18 cellular contexts compared by ENCODE assay signal in the genomic region with DNA sequence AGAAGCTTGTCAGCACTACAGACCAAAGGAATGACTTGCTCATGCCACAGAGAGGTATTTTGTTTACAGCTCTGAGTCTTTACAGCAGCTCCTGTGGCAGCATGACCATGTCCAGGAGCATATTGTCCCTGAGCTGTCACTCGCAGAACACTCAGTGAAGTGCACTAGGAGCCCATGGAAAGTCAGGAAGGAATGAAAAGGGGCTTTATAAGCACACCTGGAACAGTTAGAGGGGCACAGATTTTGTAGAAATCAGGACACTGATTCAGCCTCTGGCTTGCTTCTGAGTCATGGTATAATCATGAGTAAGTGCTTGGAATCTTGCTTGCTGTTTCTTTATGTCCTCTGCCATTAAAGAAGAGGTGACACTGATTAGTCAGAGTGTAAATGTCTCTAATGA. TPM values are rescaled to one million over a fixed set of nuclear protein-coding genes. Genes with fewer than 3 reads are reported as not detected.
DNase-seq lines count a peak whose midpoint lies in the region; ATAC-seq, FAIRE-seq and TF ChIP-seq lines count a peak whose summit lies in the region.
"Had no signal": no experiment of that assay in that cellular context is flagged by ENCODE, and none has a peak within 500 bp of the region (broad histone marks: within the 10 kb centered on the region; RNA-seq: fewer than 3 reads in every experiment).

No MANE protein-coding gene starts in this region.

- TF ChIP-seq EP300 in K562 (IDR thresholded peaks at IDR 0.05; ENCODE audit: low read length): no peak

- no peak for TF ChIP-seq POLR2A in K562 (conservative IDR thresholded peaks at IDR 0.05)

- H3K27ac ChIP-seq in K562 (ENCODE audit: extremely low read depth, low read depth, low read length): no peak overlapping the region
- H3K27ac ChIP-seq: SJCRH30, tibial artery had no signal

- TF ChIP-seq RAD21 in K562 (CRISPR knock-in tag; conservative IDR thresholded peaks at IDR 0.05 in 1 of 2, IDR thresholded peaks at IDR 0.05 in 1 of 2): no peak

- H4K20me1 ChIP-seq in K562 (replicated peaks; ENCODE audit: control insufficient read depth, insufficient read depth, low read length): no peaks in the 10 kb centered on the region

- POLR2A ChIA-PET in K562 (lab: Yijun Ruan, JAX): no interaction called here

- DNase-seq in Caki2 (ENCODE audit: low read depth) (peak; percentile 73), LHCN-M2 (ENCODE audit: low read depth) (peak; percentile 46), K562 (ENCODE audit: extremely low read depth in 1 of 4, low spot score in 3 of 4) (no peak), kidney tubule cell (ENCODE audit: low spot score) (peak; percentile 74), nucleus accumbens (lab: John Stamatoyannopoulos, UW) (no peak), NCI-H2196 treated with DMSO at 0.1 percent for 48 hours (lab: John Stamatoyannopoulos, UW; ENCODE audit: unreplicated experiment) (no peak)
- DNase-seq: activated T-cell treated with anti-CD3 and anti-CD28 coated beads, Interleukin-2, amount 50 U/mL, for 1 hour; naive thymus-derived CD8-positive, alpha-beta T cell; NCI-H1105; NCI-H526 treated with DMSO at 0.1 percent for 48 hours; SJCRH30; small intestine; tibial artery had no signal

- ATAC-seq in K562 (no peak), GM19463 (IDR thresholded peaks at IDR 0.05; ENCODE audit: unreplicated experiment) (no peak), HG02798 (IDR thresholded peaks at IDR 0.05; ENCODE audit: poor library complexity, unreplicated experiment) (no peak)
- ATAC-seq: GM12878; naive thymus-derived CD8-positive, alpha-beta T cell had no signal

- in situ Hi-C loops in Caki2 (cut with HindIII; ENCODE audit: low pct_unique_long_range_greater_than_20kb, low sequenced_read_pairs): no loop called here
- in situ Hi-C loops in K562 (cut with MboI): no loop called here

- no peaks in the 10 kb centered on the region for H3K4me1 ChIP-seq in K562 (replicated peaks in 1 of 2; ENCODE audit: control insufficient read depth in 2 of 2, insufficient read depth in 2 of 2, low read length in 2 of 2)
- H3K4me1 ChIP-seq: SJCRH30, tibial artery had no signal

- no peak overlapping the region for H3K4me2 ChIP-seq in K562 (ENCODE audit: insufficient read depth, low read length)

- peaks cover 61% of the 10 kb centered on the region for H3K36me3 ChIP-seq in K562 (ENCODE audit: control insufficient read depth, insufficient read depth, low read length)

- no peak overlapping the region for H2AFZ ChIP-seq in K562 (ENCODE audit: low read depth, low read length)

- H3K9ac ChIP-seq in K562 (ENCODE audit: insufficient read depth in 1 of 2, low read depth in 2 of 2, low read length in 2 of 2): no peak overlapping the region

- no peak for FAIRE-seq in K562 (lab: Jason Lieb, UNC)
- FAIRE-seq: frontal cortex, GM12878, H1, small intestine had no signal

- no peak for TF ChIP-seq CTCF in K562 (IDR thresholded peaks at IDR 0.05 in 2 of 3, conservative IDR thresholded peaks at IDR 0.05 in 1 of 3; ENCODE audit: insufficient read depth in 2 of 3, low read depth in 1 of 3, low read length in 3 of 3)

- no peaks in the 10 kb centered on the region for H3K9me1 ChIP-seq in K562 (ENCODE audit: control insufficient read depth, insufficient read depth, low read length)

- no peak overlapping the region for H3K4me3 ChIP-seq in K562
- H3K4me3 ChIP-seq: GM12878, SJCRH30, tibial artery had no signal

- 82% methylated on average over 1 of the region's 1 CpG for WGBS in K562 (ENCODE audit: insufficient coverage, low coverage, missing lambda C conversion rate)

- CTCF ChIA-PET in K562 (lab: Yijun Ruan, JAX; ENCODE audit: low intra/inter-chr PET ratio): no interaction called here

- no TSS peak for BruUV-seq in K562 (replicated peaks; lab: Mats Ljungman, UMichigan)

- no peaks in the 10 kb centered on the region for H3K79me2 ChIP-seq in K562 (ENCODE audit: control insufficient read depth, insufficient read depth, low read length)

- H3K27me3 ChIP-seq in K562 (ENCODE audit: control insufficient read depth in 2 of 2, insufficient read depth in 2 of 2, low read length in 2 of 2): no peaks in the 10 kb centered on the region
- H3K27me3 ChIP-seq: SJCRH30, tibial artery had no signal

- intact Hi-C loops in K562 (cut with micrococcal nuclease): no loop called here

- no peaks in the 10 kb centered on the region for H3K9me3 ChIP-seq in K562 (replicated peaks; ENCODE audit: control insufficient read depth, insufficient read depth, low read depth, low read length)
- H3K9me3 ChIP-seq: SJCRH30, tibial artery had no signal

TF ChIP-seq in K562, 482 proteins besides CTCF, POLR2A, EP300 and RAD21:
- TF ChIP-seq KDM1A (IDR thresholded peaks at IDR 0.05) (peak in 1 of 2 experiments; percentile 50; a peak in 1 of 4 replicates), EGR1 (conservative IDR thresholded peaks at IDR 0.05) (no peak), FOSL1 (tag; conservative IDR thresholded peaks at IDR 0.05) (peak; percentile 45), POLR2AphosphoS5 (IDR thresholded peaks at IDR 0.05; ENCODE audit: control insufficient read depth, insufficient read depth, low read depth, low read length) (no peak)

RNA-seq across cellular contexts. Expression of a gene that starts 41.0 kb away (rescaled TPM):
- 6.8 and 14.1 TPM in 2 replicates for total RNA-seq in Caki2 (2014; rRNA removed; shearing (Covaris generic); ENCODE audit: low replicate concordance)
- total RNA-seq in LHCN-M2 (2014; rRNA removed): 15.7 and 28.5 TPM in 2 replicates
- polyA plus RNA-seq in LHCN-M2 (2012): 11.2 TPM
- total RNA-seq in K562 (2011; cell fraction: chromatin; rRNA removed; ENCODE audit: low replicate concordance): 94.9 and 117 TPM in 2 replicates
- 54.7 and 67.1 TPM in 2 replicates for total RNA-seq in K562 (2011; cell fraction: nucleolus; rRNA removed)
- total RNA-seq in K562 (2011; cell fraction: nucleoplasm; rRNA removed): 48.3 and 51.1 TPM in 2 replicates
- total RNA-seq in K562 (2014; rRNA removed): 13.8 and 20.0 TPM in 2 replicates
- 25.0 and 27.0 TPM in 2 replicates for total RNA-seq in K562 (2014; rRNA removed; fragmentation: Illumina TruSeq; extraction: Trizol)
- total RNA-seq in K562 (2015; rRNA removed; fragmentation: Illumina TruSeq; extraction: Trizol): 21.8 and 24.1 TPM in 2 replicates
- 24.8 and 26.9 TPM in 2 replicates for total RNA-seq in K562 (2021)
- polyA plus RNA-seq in K562 (2011; rRNA removed): 13.6 and 24.6 TPM in 2 replicates
- polyA plus RNA-seq in K562 (2011; cell fraction: cytosol; rRNA removed): 7.5 and 9.1 TPM in 2 replicates
- polyA plus RNA-seq in K562 (2011; cell fraction: nucleus; rRNA removed): 32.1 and 42.8 TPM in 2 replicates
- polyA plus RNA-seq in K562 (2012): 21.9 and 30.7 TPM in 2 replicates
- polyA plus RNA-seq in K562 (2014; fragmentation: Illumina TruSeq; extraction: Trizol): 27.1 and 37.7 TPM in 2 replicates
- 10 to 100 TPM; 28.0 to 33.5 TPM for polyA plus RNA-seq in K562 (2014; fragmentation: Nextera tagmentation; extraction: Ambion mirVana)
- polyA plus RNA-seq in K562 (2014; rRNA removed): 18.5 and 21.3 TPM in 2 replicates
- 37.8 and 62.7 TPM in 2 replicates for polyA minus RNA-seq in K562 (2011; rRNA and poly(A)+ RNA removed)
- 10.0 and 13.8 TPM in 2 replicates for polyA minus RNA-seq in K562 (2011; cell fraction: cytosol; rRNA and poly(A)+ RNA removed)
- polyA minus RNA-seq in K562 (2011; cell fraction: nucleus; rRNA and poly(A)+ RNA removed): 32.9 and 33.0 TPM in 2 replicates

RNA-seq across cellular contexts. Expression of a gene that starts 41.0 kb away (rescaled TPM):
- 30.8 and 34.5 TPM in 2 replicates for total RNA-seq in Caki2 (2014; rRNA removed; shearing (Covaris generic); ENCODE audit: low replicate concordance)
- total RNA-seq in LHCN-M2 (2014; rRNA removed): 23.7 and 35.0 TPM in 2 replicates
- polyA plus RNA-seq in LHCN-M2 (2012): 15.1 TPM
- total RNA-seq in K562 (2011; cell fraction: chromatin; rRNA removed; ENCODE audit: low replicate concordance): 448 and 898 TPM in 2 replicates
- total RNA-seq in K562 (2011; cell fraction: nucleolus; rRNA removed): 215 and 247 TPM in 2 replicates
- 361 and 377 TPM in 2 replicates for total RNA-seq in K562 (2011; cell fraction: nucleoplasm; rRNA removed)
- total RNA-seq in K562 (2014; rRNA removed): 47.0 and 67.8 TPM in 2 replicates
- 88.4 and 95.3 TPM in 2 replicates for total RNA-seq in K562 (2014; rRNA removed; fragmentation: Illumina TruSeq; extraction: Trizol)
- 94.7 and 100 TPM in 2 replicates for total RNA-seq in K562 (2015; rRNA removed; fragmentation: Illumina TruSeq; extraction: Trizol)
- total RNA-seq in K562 (2021): 135 and 151 TPM in 2 replicates
- polyA plus RNA-seq in K562 (2011; rRNA removed): 64.7 and 103 TPM in 2 replicates
- 76.2 and 81.2 TPM in 2 replicates for polyA plus RNA-seq in K562 (2011; cell fraction: cytosol; rRNA removed)
- 143 and 189 TPM in 2 replicates for polyA plus RNA-seq in K562 (2011; cell fraction: nucleus; rRNA removed)
- polyA plus RNA-seq in K562 (2012): 48.1 and 76.8 TPM in 2 replicates
- polyA plus RNA-seq in K562 (2014; fragmentation: Illumina TruSeq; extraction: Trizol): 93.5 and 94.1 TPM in 2 replicates
- 10 to 100 TPM; 35.9 to 42.9 TPM for polyA plus RNA-seq in K562 (2014; fragmentation: Nextera tagmentation; extraction: Ambion mirVana)
- 54.9 and 55.3 TPM in 2 replicates for polyA plus RNA-seq in K562 (2014; rRNA removed)
- polyA minus RNA-seq in K562 (2011; rRNA and poly(A)+ RNA removed): 202 and 328 TPM in 2 replicates
- 111 and 229 TPM in 2 replicates for polyA minus RNA-seq in K562 (2011; cell fraction: cytosol; rRNA and poly(A)+ RNA removed)
- polyA minus RNA-seq in K562 (2011; cell fraction: nucleus; rRNA and poly(A)+ RNA removed): 265 and 290 TPM in 2 replicates

RNA-seq across cellular contexts. Expression of a gene that starts 42.0 kb away (rescaled TPM):
- total RNA-seq in Caki2 (2014; rRNA removed; shearing (Covaris generic); ENCODE audit: low replicate concordance): 39.4 and 40.2 TPM in 2 replicates
- total RNA-seq in LHCN-M2 (2014; rRNA removed): 51.0 and 52.8 TPM in 2 replicates
- polyA plus RNA-seq in LHCN-M2 (2012): 63.1 TPM
- 14.7 and 22.3 TPM in 2 replicates for total RNA-seq in K562 (2011; cell fraction: chromatin; rRNA removed; ENCODE audit: low replicate concordance)
- total RNA-seq in K562 (2011; cell fraction: nucleolus; rRNA removed): 15.7 and 17.9 TPM in 2 replicates
- 15.3 and 18.4 TPM in 2 replicates for total RNA-seq in K562 (2011; cell fraction: nucleoplasm; rRNA removed)
- 27.7 and 37.2 TPM in 2 replicates for total RNA-seq in K562 (2014; rRNA removed)
- total RNA-seq in K562 (2014; rRNA removed; fragmentation: Illumina TruSeq; extraction: Trizol): 19.6 and 20.2 TPM in 2 replicates
- 23.6 and 26.9 TPM in 2 replicates for total RNA-seq in K562 (2015; rRNA removed; fragmentation: Illumina TruSeq; extraction: Trizol)
- total RNA-seq in K562 (2021): 24.8 and 25.3 TPM in 2 replicates
- 21.4 and 36.7 TPM in 2 replicates for polyA plus RNA-seq in K562 (2011; rRNA removed)
- 26.9 and 54.6 TPM in 2 replicates for polyA plus RNA-seq in K562 (2011; cell fraction: cytosol; rRNA removed)
- polyA plus RNA-seq in K562 (2011; cell fraction: nucleus; rRNA removed): 11.2 and 17.7 TPM in 2 replicates
- polyA plus RNA-seq in K562 (2012): 21.4 and 25.4 TPM in 2 replicates
- polyA plus RNA-seq in K562 (2014; fragmentation: Illumina TruSeq; extraction: Trizol): 36.2 and 43.1 TPM in 2 replicates
- 10 to 100 TPM; 64.0 to 74.0 TPM for polyA plus RNA-seq in K562 (2014; fragmentation: Nextera tagmentation; extraction: Ambion mirVana)
- 31.8 and 38.0 TPM in 2 replicates for polyA plus RNA-seq in K562 (2014; rRNA removed)
- 12.8 and 26.0 TPM in 2 replicates for polyA minus RNA-seq in K562 (2011; rRNA and poly(A)+ RNA removed)
- polyA minus RNA-seq in K562 (2011; cell fraction: cytosol; rRNA and poly(A)+ RNA removed): 8.5 and 12.9 TPM in 2 replicates
- 4.0 and 4.1 TPM in 2 replicates for polyA minus RNA-seq in K562 (2011; cell fraction: nucleus; rRNA and poly(A)+ RNA removed)

Comparison
In these comparisons a context has a peak if more than half of its experiments do, and no peak if none do; other contexts are left out.
1. DNase-seq: peak in Caki2 (single experiment), LHCN-M2 (single experiment) and kidney tubule cell (single experiment); none in K562 (0 of 4), nucleus accumbens (0 of 56) and NCI-H2196 treated with DMSO at 0.1 percent for 48 hours (single experiment).